Comparison of ENCODE assay signal across 8 cellular contexts in genomic region chr5:68730220-68731010, GRCh38.
DNase-seq lines count a peak whose midpoint lies in the region; ATAC-seq, FAIRE-seq and TF ChIP-seq lines count a peak whose summit lies in the region.

No MANE protein-coding gene starts in this region.

- H2AFZ ChIP-seq in SK-N-SH (ENCODE audit: low read depth) = peak overlapping the region; percentile 23; the same call in 1 of the 2 replicates

- H3K4me2 ChIP-seq in SK-N-SH = peak overlapping the region; percentile 40

- peak overlapping the region; percentile 50 to 86 for H3K27ac ChIP-seq in SK-N-SH (ENCODE audit: low read depth in 2 of 2, low read length in 1 of 2)
- no peak overlapping the region for H3K27ac ChIP-seq in prostate gland
- H3K27ac ChIP-seq in small intestine (ENCODE audit: low read depth in 1 of 2, low read length in 1 of 2) = no peak overlapping the region

- no peaks in the 10 kb centered on the region for H3K79me2 ChIP-seq in SK-N-SH (ENCODE audit: insufficient read depth)

- CTCF ChIA-PET in SK-N-SH (lab: Yijun Ruan, JAX) = interaction anchor here (0.8 to 1.2 kb wide), 3 partner anchors 11 to 444 kb away, joined by 3 to 5 read pairs (median 3); no protein-coding TSS in a partner anchor

- no peaks in the 10 kb centered on the region for H3K36me3 ChIP-seq in SK-N-SH (replicated peaks in 1 of 2; ENCODE audit: control insufficient read depth in 1 of 2, insufficient read depth in 2 of 2, low read length in 1 of 2)
- no peaks in the 10 kb centered on the region for H3K36me3 ChIP-seq in prostate gland
- no peaks in the 10 kb centered on the region for H3K36me3 ChIP-seq in small intestine (ENCODE audit: control insufficient read depth in 2 of 2, insufficient read depth in 2 of 2, low read length in 2 of 2)

- H3K9me3 ChIP-seq in SK-N-SH (no peaks in the 10 kb centered on the region), prostate gland (no peaks in the 10 kb centered on the region), small intestine (ENCODE audit: control insufficient read depth, low read depth) (no peaks in the 10 kb centered on the region)

- no peak for TF ChIP-seq POLR2A in prostate gland (IDR thresholded peaks at IDR 0.05)

- DNase-seq in GM13977 (ENCODE audit: low spot score) (peak; percentile 44), SK-N-SH (peak; percentile 62), frontal cortex (ENCODE audit: low spot score in 2 of 2) (peak; percentile 38 to 55), prostate gland (ENCODE audit: low spot score) (peak; percentile 32), GM20000 (ENCODE audit: low spot score) (no peak), small intestine (no peak)

- POLR2A ChIA-PET in SK-N-SH (lab: Yijun Ruan, JAX) = no interaction called here

- FAIRE-seq in frontal cortex (lab: Jason Lieb, UNC) (peak; percentile 87), small intestine (lab: Jason Lieb, UNC) (no peak)

- H3K4me3 ChIP-seq in SK-N-SH (ENCODE audit: low read depth in 2 of 2, low read length in 1 of 2) = no peak overlapping the region
- no peak overlapping the region for H3K4me3 ChIP-seq in prostate gland
- no peak overlapping the region for H3K4me3 ChIP-seq in small intestine (ENCODE audit: low read depth in 1 of 2, low read length in 2 of 2)

- no peak overlapping the region for H3K9ac ChIP-seq in SK-N-SH

- peak; percentile 44 to 49; a peak in 2 of 4 replicates for TF ChIP-seq EP300 in SK-N-SH (IDR thresholded peaks at IDR 0.05; ENCODE audit: borderline replicate concordance in 1 of 2, low read depth in 1 of 2, low read length in 1 of 2)

- H3F3A ChIP-seq in SK-N-SH (replicated peaks; ENCODE audit: insufficient read depth) = no peaks in the 10 kb centered on the region

- TF ChIP-seq CTCF in GM13977 (IDR thresholded peaks at IDR 0.05; ENCODE audit: extremely low read depth, insufficient read depth, missing control alignments) = no peak
- no peak for TF ChIP-seq CTCF in SK-N-SH (IDR thresholded peaks at IDR 0.05)
- no peak for TF ChIP-seq CTCF in prostate gland (IDR thresholded peaks at IDR 0.05)
- TF ChIP-seq CTCF in GM20000 (IDR thresholded peaks at IDR 0.05; ENCODE audit: extremely low read depth, missing control alignments) = no peak

- intact Hi-C loops in prostate gland (cut with DNase I) = no loop called here

- WGBS in SK-N-SH (ENCODE audit: low lambda C conversion rate) = 12% methylated on average over 7 of the region's 7 CpGs
- 13% methylated on average over 7 of the region's 7 CpGs for WGBS in prostate gland
- WGBS in small intestine, 3 donors = 32 to 48% (median 41%) methylated on average over 7 of the region's 7 CpGs

- H3K4me1 ChIP-seq in SK-N-SH (ENCODE audit: control insufficient read depth in 1 of 2, insufficient read depth in 2 of 2, low read depth in 1 of 2, low read length in 1 of 2) (peaks cover 15 to 18% of the 10 kb centered on the region in 2 experiments; a peak in 3 of 4 replicates), prostate gland (replicated peaks) (no peaks in the 10 kb centered on the region), small intestine (ENCODE audit: control insufficient read depth in 2 of 2, insufficient read depth in 1 of 2, low read depth in 1 of 2, low read length in 1 of 2) (no peaks in the 10 kb centered on the region)

- H3K27me3 ChIP-seq in SK-N-SH (ENCODE audit: insufficient read depth) (no peaks in the 10 kb centered on the region), prostate gland (replicated peaks; ENCODE audit: insufficient read depth) (no peaks in the 10 kb centered on the region), small intestine (ENCODE audit: control insufficient read depth in 2 of 2, insufficient read depth in 2 of 2, low read length in 2 of 2) (no peaks in the 10 kb centered on the region)

- ATAC-seq in GM21825 (IDR thresholded peaks at IDR 0.05; ENCODE audit: unreplicated experiment) (no peak), HG03159 (IDR thresholded peaks at IDR 0.05; ENCODE audit: unreplicated experiment) (no peak)

- no peaks in the 10 kb centered on the region for H3K9me2 ChIP-seq in SK-N-SH

- H4K20me1 ChIP-seq in SK-N-SH (ENCODE audit: insufficient read depth) = no peaks in the 10 kb centered on the region

- in situ Hi-C loops in GM13977 (cut with MboI; ENCODE audit: low pct_unique_long_range_greater_than_20kb, low sequenced_read_pairs, unreplicated experiment) = no loop called here

- TF ChIP-seq RAD21 in SK-N-SH (IDR thresholded peaks at IDR 0.05; ENCODE audit: low read length) = no peak

TF ChIP-seq in SK-N-SH, 30 proteins besides CTCF, POLR2A, EP300 and RAD21 (continues in another document):
- TF ChIP-seq RFX5 (IDR thresholded peaks at IDR 0.05; ENCODE audit: low read length) (no peak; the same call in 1 of the 2 replicates), FOSL2 (IDR thresholded peaks at IDR 0.05; ENCODE audit: borderline replicate concordance, low read depth) (0 out of 2 replicates have a peak, but pooled peaks have one; percentile 38), NFIC (IDR thresholded peaks at IDR 0.05; ENCODE audit: borderline replicate concordance) (peak; percentile 59), FOXM1 (IDR thresholded peaks at IDR 0.05; ENCODE audit: low read depth) (no peak), RCOR1 (IDR thresholded peaks at IDR 0.05; ENCODE audit: low read length) (no peak), GATA2 (CRISPR knock-in tag; IDR thresholded peaks at IDR 0.05) (peak; percentile 52), TAF1 (IDR thresholded peaks at IDR 0.05; ENCODE audit: borderline replicate concordance, low read depth, low read length) (no peak), MAX (IDR thresholded peaks at IDR 0.05; ENCODE audit: low read depth) (no peak), CHD2 (IDR thresholded peaks at IDR 0.05; ENCODE audit: low read length, partially characterized antibody) (peak; percentile 19), SMC3 (IDR thresholded peaks at IDR 0.05; ENCODE audit: low read depth, low read length) (no peak), FOXJ3 (CRISPR knock-in tag; IDR thresholded peaks at IDR 0.05) (no peak), GABPA (IDR thresholded peaks at IDR 0.05; ENCODE audit: low read depth) (no peak), NRF1 (IDR thresholded peaks at IDR 0.05; ENCODE audit: low read depth, low read length) (no peak), MEF2A (IDR thresholded peaks at IDR 0.05; ENCODE audit: borderline replicate concordance, low read depth) (peak; percentile 100), ELF1 (IDR thresholded peaks at IDR 0.05) (no peak), TCF12 (IDR thresholded peaks at IDR 0.05) (peak; percentile 74), MXI1 (IDR thresholded peaks at IDR 0.05; ENCODE audit: low read depth, low read length) (no peak)
- TF ChIP-seq, protein P1, sequence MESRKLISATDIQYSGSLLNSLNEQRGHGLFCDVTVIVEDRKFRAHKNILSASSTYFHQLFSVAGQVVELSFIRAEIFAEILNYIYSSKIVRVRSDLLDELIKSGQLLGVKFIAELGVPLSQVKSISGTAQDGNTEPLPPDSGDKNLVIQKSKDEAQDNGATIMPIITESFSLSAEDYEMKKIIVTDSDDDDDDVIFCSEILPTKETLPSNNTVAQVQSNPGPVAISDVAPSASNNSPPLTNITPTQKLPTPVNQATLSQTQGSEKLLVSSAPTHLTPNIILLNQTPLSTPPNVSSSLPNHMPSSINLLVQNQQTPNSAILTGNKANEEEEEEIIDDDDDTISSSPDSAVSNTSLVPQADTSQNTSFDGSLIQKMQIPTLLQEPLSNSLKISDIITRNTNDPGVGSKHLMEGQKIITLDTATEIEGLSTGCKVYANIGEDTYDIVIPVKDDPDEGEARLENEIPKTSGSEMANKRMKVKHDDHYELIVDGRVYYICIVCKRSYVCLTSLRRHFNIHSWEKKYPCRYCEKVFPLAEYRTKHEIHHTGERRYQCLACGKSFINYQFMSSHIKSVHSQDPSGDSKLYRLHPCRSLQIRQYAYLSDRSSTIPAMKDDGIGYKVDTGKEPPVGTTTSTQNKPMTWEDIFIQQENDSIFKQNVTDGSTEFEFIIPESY (IDR thresholded peaks at IDR 0.05; ENCODE audit: borderline replicate concordance, low read depth) = no peak
- TF ChIP-seq, protein P2, sequence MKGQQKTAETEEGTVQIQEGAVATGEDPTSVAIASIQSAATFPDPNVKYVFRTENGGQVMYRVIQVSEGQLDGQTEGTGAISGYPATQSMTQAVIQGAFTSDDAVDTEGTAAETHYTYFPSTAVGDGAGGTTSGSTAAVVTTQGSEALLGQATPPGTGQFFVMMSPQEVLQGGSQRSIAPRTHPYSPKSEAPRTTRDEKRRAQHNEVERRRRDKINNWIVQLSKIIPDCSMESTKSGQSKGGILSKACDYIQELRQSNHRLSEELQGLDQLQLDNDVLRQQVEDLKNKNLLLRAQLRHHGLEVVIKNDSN (IDR thresholded peaks at IDR 0.05; ENCODE audit: borderline replicate concordance, low read depth) = no peak
- TF ChIP-seq, protein P3, sequence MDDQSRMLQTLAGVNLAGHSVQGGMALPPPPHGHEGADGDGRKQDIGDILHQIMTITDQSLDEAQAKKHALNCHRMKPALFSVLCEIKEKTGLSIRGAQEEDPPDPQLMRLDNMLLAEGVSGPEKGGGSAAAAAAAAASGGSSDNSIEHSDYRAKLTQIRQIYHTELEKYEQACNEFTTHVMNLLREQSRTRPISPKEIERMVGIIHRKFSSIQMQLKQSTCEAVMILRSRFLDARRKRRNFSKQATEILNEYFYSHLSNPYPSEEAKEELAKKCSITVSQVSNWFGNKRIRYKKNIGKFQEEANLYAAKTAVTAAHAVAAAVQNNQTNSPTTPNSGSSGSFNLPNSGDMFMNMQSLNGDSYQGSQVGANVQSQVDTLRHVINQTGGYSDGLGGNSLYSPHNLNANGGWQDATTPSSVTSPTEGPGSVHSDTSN (IDR thresholded peaks at IDR 0.05) = peak; percentile 61
- TF ChIP-seq, protein P4, sequence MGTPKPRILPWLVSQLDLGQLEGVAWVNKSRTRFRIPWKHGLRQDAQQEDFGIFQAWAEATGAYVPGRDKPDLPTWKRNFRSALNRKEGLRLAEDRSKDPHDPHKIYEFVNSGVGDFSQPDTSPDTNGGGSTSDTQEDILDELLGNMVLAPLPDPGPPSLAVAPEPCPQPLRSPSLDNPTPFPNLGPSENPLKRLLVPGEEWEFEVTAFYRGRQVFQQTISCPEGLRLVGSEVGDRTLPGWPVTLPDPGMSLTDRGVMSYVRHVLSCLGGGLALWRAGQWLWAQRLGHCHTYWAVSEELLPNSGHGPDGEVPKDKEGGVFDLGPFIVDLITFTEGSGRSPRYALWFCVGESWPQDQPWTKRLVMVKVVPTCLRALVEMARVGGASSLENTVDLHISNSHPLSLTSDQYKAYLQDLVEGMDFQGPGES (IDR thresholded peaks at IDR 0.05; ENCODE audit: low read depth, low read length) = no peak

Comparison
In these comparisons a context has a peak if more than half of its experiments do, and no peak if none do; other contexts are left out.
1. DNase-seq: peak in GM13977 (single experiment), SK-N-SH (single experiment), frontal cortex (2 of 2) and prostate gland (single experiment); none in GM20000 (single experiment) and small intestine (single experiment).
2. H3K27ac ChIP-seq: peak in SK-N-SH (2 of 2); none in prostate gland (0 of 2) and small intestine (0 of 2).